In the genomic region with DNA sequence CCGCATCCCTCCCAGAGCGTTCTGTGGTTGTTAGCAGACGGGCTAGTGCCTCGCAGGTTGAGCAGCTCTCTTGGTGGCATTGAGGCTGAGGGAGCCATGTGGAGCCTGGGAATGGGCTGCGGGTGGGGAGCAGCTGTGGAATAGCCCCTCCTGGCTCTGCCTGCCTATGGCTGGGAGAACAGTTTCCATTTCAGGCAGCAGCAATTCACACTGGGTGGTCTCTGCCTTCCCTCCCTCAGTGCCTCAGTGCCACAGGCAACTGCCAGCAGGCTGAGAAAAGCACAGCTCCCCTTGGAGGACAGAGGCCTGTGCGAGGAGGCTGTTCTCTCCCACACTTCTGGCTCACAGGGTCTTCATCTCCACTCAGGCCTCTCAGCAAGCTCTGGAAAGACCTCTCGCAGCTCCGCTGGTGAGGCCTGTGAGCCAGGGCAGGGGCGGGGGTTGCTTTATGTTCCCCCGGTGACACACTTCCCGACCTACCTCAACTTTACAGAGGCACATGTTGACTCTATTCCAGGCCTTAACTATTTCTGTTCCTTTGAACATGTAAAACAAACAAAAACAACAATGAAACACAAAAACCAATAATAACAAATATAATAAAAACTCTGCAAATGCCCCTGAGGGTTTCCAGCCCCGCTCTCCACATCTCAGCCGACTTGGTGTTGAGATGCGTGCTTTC, we compare ENCODE assay signal across 1 cellular context.
TF ChIP-seq lines count a peak whose summit lies in the region.

No MANE protein-coding gene starts in this region.

TF ChIP-seq in IMR-90, 13 proteins besides CTCF, POLR2A, EP300 and RAD21 (continued from another document):
- no peak for TF ChIP-seq MAFK (IDR thresholded peaks at IDR 0.05; ENCODE audit: low read depth, low read length)
- TF ChIP-seq FOS (IDR thresholded peaks at IDR 0.05; ENCODE audit: low read depth, low read length), result no peak
- no peak for TF ChIP-seq SMC3 (IDR thresholded peaks at IDR 0.05; ENCODE audit: low read depth, low read length)
- TF ChIP-seq MAZ (IDR thresholded peaks at IDR 0.05; ENCODE audit: borderline replicate concordance, low read depth, low read length), result no peak
- no peak for TF ChIP-seq NFE2L2 (IDR thresholded peaks at IDR 0.05; ENCODE audit: low read depth, low read length)
- no peak for TF ChIP-seq MXI1 (IDR thresholded peaks at IDR 0.05; ENCODE audit: borderline replicate concordance, low read depth, low read length)
- no peak for TF ChIP-seq RCOR1 (IDR thresholded peaks at IDR 0.05; ENCODE audit: insufficient replicate concordance, low read length)
- TF ChIP-seq CHD1 (IDR thresholded peaks at IDR 0.05; ENCODE audit: low read depth, low read length), result no peak
- TF ChIP-seq CEBPB (IDR thresholded peaks at IDR 0.05; ENCODE audit: low read depth, low read length), result no peak
- TF ChIP-seq RFX5 (IDR thresholded peaks at IDR 0.05; ENCODE audit: low read depth, low read length), result no peak
- TF ChIP-seq, protein P1, sequence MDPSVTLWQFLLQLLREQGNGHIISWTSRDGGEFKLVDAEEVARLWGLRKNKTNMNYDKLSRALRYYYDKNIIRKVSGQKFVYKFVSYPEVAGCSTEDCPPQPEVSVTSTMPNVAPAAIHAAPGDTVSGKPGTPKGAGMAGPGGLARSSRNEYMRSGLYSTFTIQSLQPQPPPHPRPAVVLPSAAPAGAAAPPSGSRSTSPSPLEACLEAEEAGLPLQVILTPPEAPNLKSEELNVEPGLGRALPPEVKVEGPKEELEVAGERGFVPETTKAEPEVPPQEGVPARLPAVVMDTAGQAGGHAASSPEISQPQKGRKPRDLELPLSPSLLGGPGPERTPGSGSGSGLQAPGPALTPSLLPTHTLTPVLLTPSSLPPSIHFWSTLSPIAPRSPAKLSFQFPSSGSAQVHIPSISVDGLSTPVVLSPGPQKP (IDR thresholded peaks at IDR 0.05; ENCODE audit: borderline replicate concordance, low read depth, low read length), result no peak
